Comparison of ENCODE assay signal across 8 cellular contexts in genomic region chr14:69637503-69638030, GRCh38. TPM values are rescaled to one million over a fixed set of nuclear protein-coding genes. Genes with fewer than 3 reads are reported as not detected.
A peak's percentile ranks its signal among the peaks of the same experiment; 100 is the strongest.
DNase-seq lines count a peak whose midpoint lies in the region; ATAC-seq and TF ChIP-seq lines count a peak whose summit lies in the region.

No MANE protein-coding gene starts in this region.

- H3K27ac Mint-ChIP-seq in brain, result peak overlapping the region; percentile 57 to 94 (median 66)

- peaks cover 82% of the 10 kb centered on the region for H4K20me1 ChIP-seq in osteoblast (ENCODE audit: insufficient read depth, low read length)

- H3K4me3 ChIP-seq in mucosa of rectum (ENCODE audit: low read length in 2 of 2) (peak overlapping the region in 1 of 2 donors; percentile 26), osteoblast (ENCODE audit: insufficient read depth, low read length) (no peak overlapping the region)

- H3K27ac ChIP-seq in mucosa of rectum (ENCODE audit: low read depth in 2 of 2, low read length in 2 of 2), result peak overlapping the region; percentile 77 to 79
- no peak overlapping the region for H3K27ac ChIP-seq in osteoblast (ENCODE audit: low read depth, low read length)

- H3K27me3 ChIP-seq in mucosa of rectum (ENCODE audit: control insufficient read depth in 2 of 2, insufficient read depth in 2 of 2, low read length in 2 of 2) (no peaks in the 10 kb centered on the region), osteoblast (ENCODE audit: insufficient read depth, low read length) (no peaks in the 10 kb centered on the region)

- DNase-seq in AG20443 (ENCODE audit: low spot score) (peak; percentile 27), osteoblast (ENCODE audit: insufficient read length, low spot score, missing footprints) (no peak), T1000 (lab: John Stamatoyannopoulos, UW) (no peak)

- peaks cover 13 to 26% (median 19%) of the 10 kb centered on the region in 5 experiments for H3K9me3 Mint-ChIP-seq in brain

- H3K4me1 ChIP-seq in mucosa of rectum (ENCODE audit: control insufficient read depth in 2 of 2, insufficient read depth in 2 of 2, low read length in 2 of 2) (peaks cover 53 to 55% of the 10 kb centered on the region in 2 donors), osteoblast (ENCODE audit: insufficient read depth, low read length) (peaks cover 28% of the 10 kb centered on the region)

- no peak overlapping the region for H2AFZ ChIP-seq in osteoblast (ENCODE audit: low read length)

- H3K79me2 ChIP-seq in osteoblast (ENCODE audit: insufficient read depth, low read length), result peaks cover 89% of the 10 kb centered on the region

- H3K4me2 ChIP-seq in osteoblast (ENCODE audit: insufficient read depth, low read length), result no peak overlapping the region

- no peak for TF ChIP-seq CTCF in brain (conservative IDR thresholded peaks at IDR 0.05)
- TF ChIP-seq CTCF in osteoblast (IDR thresholded peaks at IDR 0.05; ENCODE audit: extremely low read depth, low read depth, low read length), result no peak

- ATAC-seq in HG02938 (IDR thresholded peaks at IDR 0.05; ENCODE audit: unreplicated experiment), result peak; percentile 18
- no peak for ATAC-seq in HG03439 (IDR thresholded peaks at IDR 0.05; ENCODE audit: unreplicated experiment)
- no peak for ATAC-seq in HG03432 (IDR thresholded peaks at IDR 0.05; ENCODE audit: unreplicated experiment)

- H3K27me3 Mint-ChIP-seq in brain, result peaks cover 4% of the 10 kb centered on the region

- H3K4me1 Mint-ChIP-seq in brain, result peaks cover 62% of the 10 kb centered on the region

- H3K9me3 ChIP-seq in mucosa of rectum (ENCODE audit: control insufficient read depth in 2 of 2, low read length in 2 of 2) (no peaks in the 10 kb centered on the region), osteoblast (ENCODE audit: low read depth, low read length) (no peaks in the 10 kb centered on the region)

- peaks cover 23% of the 10 kb centered on the region for H3K36me3 Mint-ChIP-seq in brain

- peak overlapping the region in 4 of 5 experiments; percentile 29 to 64 (median 40) for H3K4me3 Mint-ChIP-seq in brain

- H3K9ac ChIP-seq in mucosa of rectum (ENCODE audit: low read depth in 1 of 2, low read length in 2 of 2), result peak overlapping the region in 1 of 2 donors; percentile 11

- H3K36me3 ChIP-seq in mucosa of rectum (ENCODE audit: control insufficient read depth in 2 of 2, insufficient read depth in 2 of 2, low read length in 2 of 2) (no peaks in the 10 kb centered on the region), osteoblast (ENCODE audit: insufficient read depth, low read length) (no peaks in the 10 kb centered on the region)

RNA-seq across cellular contexts. Expression of gene SUSD6, which starts 26.2 kb away (rescaled TPM):
- 35.4 TPM for polyA plus RNA-seq in brain (ENCODE audit: insufficient read depth, low read depth, low replicate concordance)
- total RNA-seq in osteoblast, result 17.1 and 17.7 TPM in 2 replicates
